ENCODE assay signal across 1 cellular context in the genomic region with DNA sequence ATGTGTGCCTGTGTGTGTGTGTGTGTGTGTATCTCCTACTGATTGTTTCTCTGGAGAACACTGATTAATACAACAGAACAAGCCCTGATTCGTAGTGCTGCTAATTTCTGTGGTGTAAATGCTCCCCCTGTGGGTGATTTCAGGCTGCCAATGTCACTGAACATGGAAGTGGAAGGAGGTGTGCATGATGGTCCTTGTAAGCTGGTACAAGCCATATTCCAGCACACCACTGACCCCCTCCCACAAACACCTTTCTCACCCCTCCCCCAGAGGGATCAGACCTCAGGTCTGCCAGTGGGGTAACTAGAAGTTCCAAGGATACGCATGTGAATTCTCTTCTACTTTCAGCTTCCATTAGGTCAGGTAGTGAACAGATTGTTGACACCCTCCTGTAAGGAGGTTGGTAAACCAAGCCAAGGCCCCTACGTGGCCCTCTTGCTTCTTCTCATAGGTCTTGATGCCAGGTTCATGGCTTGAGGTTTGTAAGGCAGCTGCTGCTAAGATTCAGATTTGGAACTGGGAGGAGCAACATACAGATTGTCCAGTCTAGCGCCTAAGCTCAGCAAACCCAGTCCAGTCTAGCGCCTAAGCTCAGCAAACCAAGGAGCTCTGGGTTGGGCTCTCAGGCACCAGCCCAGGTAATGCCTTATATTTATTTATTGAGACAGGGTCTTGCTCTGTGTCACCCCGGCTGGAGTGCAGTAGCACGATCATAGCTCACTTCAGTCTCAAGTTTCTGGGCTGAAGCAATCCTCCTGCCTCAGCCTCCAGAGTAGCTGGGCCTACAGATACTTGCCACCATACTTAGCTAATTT.
TF ChIP-seq lines count a peak whose summit lies in the region.

No MANE protein-coding gene starts in this region.

TF ChIP-seq in Ishikawa, 13 proteins besides CTCF, POLR2A, EP300 and RAD21 (continued from another document):
- TF ChIP-seq REST (IDR thresholded peaks at IDR 0.05; ENCODE audit: low read depth) (no peak), EGR1 (IDR thresholded peaks at IDR 0.05) (no peak), TCF12 (IDR thresholded peaks at IDR 0.05; ENCODE audit: low read depth) (no peak), YY1 (IDR thresholded peaks at IDR 0.05; ENCODE audit: low read depth) (no peak), CREB1 (IDR thresholded peaks at IDR 0.05; ENCODE audit: low read depth) (no peak), CEBPB (IDR thresholded peaks at IDR 0.05) (no peak), TEAD4 (IDR thresholded peaks at IDR 0.05) (no peak)
- TF ChIP-seq, protein P1, sequence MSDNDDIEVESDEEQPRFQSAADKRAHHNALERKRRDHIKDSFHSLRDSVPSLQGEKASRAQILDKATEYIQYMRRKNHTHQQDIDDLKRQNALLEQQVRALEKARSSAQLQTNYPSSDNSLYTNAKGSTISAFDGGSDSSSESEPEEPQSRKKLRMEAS (IDR thresholded peaks at IDR 0.05), result no peak
